In genomic region chr12:20624718-20625117, GRCh38 we compare ENCODE assay signal across 9 cellular contexts.
DNase-seq lines count a peak whose midpoint lies in the region; FAIRE-seq and TF ChIP-seq lines count a peak whose summit lies in the region.
"Had no signal": no experiment of that assay in that cellular context is flagged by ENCODE, and none has a peak within 500 bp of the region (broad histone marks: within the 10 kb centered on the region; RNA-seq: fewer than 3 reads in every experiment).

No MANE protein-coding gene starts in this region.

- CTCF ChIA-PET in GM10248 (lab: Yijun Ruan, JAX), result interaction anchor here (1.2 kb wide), 1 partner anchor 53 kb away, joined by 3 read pairs; no protein-coding TSS in a partner anchor

- H3K9me3 Mint-ChIP-seq in progenitor cell of endocrine pancreas (ENCODE audit: low read depth), result no peaks in the 10 kb centered on the region

- no peak for TF ChIP-seq POLR2A in H54 (IDR thresholded peaks at IDR 0.05; ENCODE audit: low read depth, low read length)

- no peak overlapping the region for H3K27ac Mint-ChIP-seq in progenitor cell of endocrine pancreas

- peaks cover 27% of the 10 kb centered on the region for H3K4me1 Mint-ChIP-seq in progenitor cell of endocrine pancreas (ENCODE audit: low read depth)

- POLR2A ChIA-PET in GM10248 (lab: Yijun Ruan, JAX), result no interaction called here

- TF ChIP-seq CTCF in progenitor cell of endocrine pancreas (IDR thresholded peaks at IDR 0.05; ENCODE audit: unreplicated experiment) (peak; percentile 57), GM10248 (IDR thresholded peaks at IDR 0.05; ENCODE audit: control extremely low read depth, extremely low read depth, low read depth, missing control alignments) (no peak)

- H3K36me3 Mint-ChIP-seq in progenitor cell of endocrine pancreas (ENCODE audit: insufficient read depth), result peaks cover 41% of the 10 kb centered on the region

- DNase-seq in H54 (ENCODE audit: insufficient read length, low spot score) (no peak), NCI-H526 (lab: John Stamatoyannopoulos, UW) (peak; percentile 39 to 75), fibroblast of gingiva (ENCODE audit: low read depth) (peak; percentile 76), progenitor cell of endocrine pancreas (ENCODE audit: low spot score, unreplicated experiment) (no peak), GM10248 (ENCODE audit: extremely low spot score) (no peak), T1000 (lab: John Stamatoyannopoulos, UW) (no peak)
- no peak for DNase-seq in stimulated activated CD4-positive, alpha-beta T cell treated with anti-CD3 and anti-CD28 coated beads, Interleukin-12 subunit alpha, Interleukin-12 subunit beta, amount 100 ng/mL, for 4 hours
- DNase-seq: OCI-M1, testis had no signal

- no peaks in the 10 kb centered on the region for H3K27me3 Mint-ChIP-seq in progenitor cell of endocrine pancreas

- H3K4me3 Mint-ChIP-seq in progenitor cell of endocrine pancreas (ENCODE audit: low read depth), result no peak overlapping the region

- peak; percentile 80 for FAIRE-seq in H54 (lab: Jason Lieb, UNC)

Comparison
In these comparisons a context has a peak if more than half of its experiments do, and no peak if none do; other contexts are left out.
1. DNase-seq: peak in NCI-H526 (2 of 2) and fibroblast of gingiva (single experiment); none in H54 (single experiment), progenitor cell of endocrine pancreas (single experiment), GM10248 (single experiment), stimulated activated CD4-positive, alpha-beta T cell treated with anti-CD3 and anti-CD28 coated beads, Interleukin-12 subunit alpha, Interleukin-12 subunit beta, amount 100 ng/mL, for 4 hours (single experiment) and T1000 (single experiment).